18 cellular contexts compared by ENCODE assay signal in the genomic region with DNA sequence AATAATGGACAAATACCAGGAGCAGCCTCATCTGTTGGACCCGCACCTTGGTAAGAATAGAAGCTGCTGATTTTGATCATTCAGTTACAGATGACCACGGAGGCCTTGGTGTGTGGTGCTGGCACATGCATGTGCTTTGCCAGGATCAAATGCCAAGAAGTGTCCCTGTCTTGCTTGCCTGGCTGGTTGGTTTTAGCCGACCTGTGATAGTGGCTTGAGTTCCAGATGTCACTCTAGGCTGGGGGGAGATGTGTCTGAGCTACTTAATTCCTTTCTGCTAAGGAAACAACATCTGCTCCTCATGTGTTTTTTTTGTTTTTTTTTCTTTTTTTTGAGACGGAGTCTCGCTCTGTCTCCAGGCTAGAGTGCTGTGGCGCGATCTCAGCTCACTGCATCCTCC. TPM values are rescaled to one million over a fixed set of nuclear protein-coding genes. Genes with fewer than 3 reads are reported as not detected.
DNase-seq lines count a peak whose midpoint lies in the region; ATAC-seq, FAIRE-seq and TF ChIP-seq lines count a peak whose summit lies in the region.
"Had no signal": no experiment of that assay in that cellular context is flagged by ENCODE, and none has a peak within 500 bp of the region (broad histone marks: within the 10 kb centered on the region; RNA-seq: fewer than 3 reads in every experiment).

No MANE protein-coding gene starts in this region.

- H3K36me3 ChIP-seq in Panc1 (ENCODE audit: control insufficient read depth, insufficient read depth, low read length): peaks cover 7% of the 10 kb centered on the region
- H3K36me3 ChIP-seq in iPS-15b (ENCODE audit: control insufficient read depth, insufficient read depth, low read length): peaks cover 4% of the 10 kb centered on the region
- H3K36me3 ChIP-seq in MG63: peaks cover 20% of the 10 kb centered on the region

- peaks cover 16% of the 10 kb centered on the region for H3K36me3 Mint-ChIP-seq in type B pancreatic cell

- H3K27me3 ChIP-seq in Panc1 (ENCODE audit: control insufficient read depth, insufficient read depth, low read length): no peaks in the 10 kb centered on the region
- no peaks in the 10 kb centered on the region for H3K27me3 ChIP-seq in iPS-15b (ENCODE audit: control insufficient read depth, insufficient read depth, low read length)
- no peaks in the 10 kb centered on the region for H3K27me3 ChIP-seq in MG63
- H3K27me3 ChIP-seq: BLaER1 had no signal

- CTCF ChIA-PET in Panc1 (lab: Charles Lee): no interaction called here

- intact Hi-C loops in Panc1 (cut with micrococcal nuclease; ENCODE audit: unreplicated experiment): no loop called here

- peak overlapping the region; percentile 94 for H3K27ac Mint-ChIP-seq in type B pancreatic cell

- H3K4me3 ChIP-seq in Panc1 (ENCODE audit: low read depth in 2 of 2, low read length in 2 of 2) (no peak overlapping the region), iPS-15b (ENCODE audit: low read depth, low read length) (no peak overlapping the region), MG63 (no peak overlapping the region)
- H3K4me3 ChIP-seq: BLaER1 had no signal

- H3K9me3 ChIP-seq in Panc1 (ENCODE audit: control insufficient read depth, insufficient read depth, low read depth, low read length) (no peaks in the 10 kb centered on the region), iPS-15b (ENCODE audit: control insufficient read depth, insufficient read depth, low read length) (no peaks in the 10 kb centered on the region), MG63 (no peaks in the 10 kb centered on the region)
- H3K9me3 ChIP-seq: BLaER1, HAP-1 had no signal

- BruUV-seq in Panc1 (replicated peaks; lab: Mats Ljungman, UMichigan): no TSS peak

- H3K27me3 Mint-ChIP-seq in type B pancreatic cell: no peaks in the 10 kb centered on the region

- no peaks in the 10 kb centered on the region for H3K9me3 Mint-ChIP-seq in type B pancreatic cell

- DNase-seq in DMS 273 (lab: John Stamatoyannopoulos, UW; ENCODE audit: unreplicated experiment) (peak; percentile 54), DMS 273 treated with DMSO at 0.1 percent for 48 hours (lab: John Stamatoyannopoulos, UW) (no peak), Panc1 (ENCODE audit: low read depth, low spot score) (no peak), type B pancreatic cell (ENCODE audit: extremely low spot score, unreplicated experiment) (no peak), D721Med (ENCODE audit: insufficient read length, low spot score) (no peak), MG63 (no peak), hepatic stellate cell (ENCODE audit: low spot score) (no peak)
- DNase-seq: EL, KG1, NCI-H1092, NCI-H146, NCI-H2081, NCI-H510A treated with DMSO at 0.1 percent for 48 hours, SHP77 treated with DMSO at 0.1 percent for 48 hours had no signal

- H3K4me1 Mint-ChIP-seq in type B pancreatic cell (ENCODE audit: unreplicated experiment): peaks cover 24% of the 10 kb centered on the region

- no peak for FAIRE-seq in D721Med (lab: Jason Lieb, UNC)

- POLR2A ChIA-PET in Panc1 (lab: Charles Lee): no interaction called here

- H3K4me3 Mint-ChIP-seq in type B pancreatic cell: no peak overlapping the region

- H3K4me1 ChIP-seq in Panc1 (ENCODE audit: control insufficient read depth, insufficient read depth, low read length) (peaks cover 24% of the 10 kb centered on the region), iPS-15b (ENCODE audit: control insufficient read depth, insufficient read depth, low read length) (peaks cover 16% of the 10 kb centered on the region)

- no peak for ATAC-seq in Panc1
- ATAC-seq: SK-N-SH treated with all-trans-retinoic acid at 6 μM for 48 hours had no signal

- TF ChIP-seq CTCF in Panc1 (IDR thresholded peaks at IDR 0.05): no peak
- TF ChIP-seq CTCF in type B pancreatic cell (conservative IDR thresholded peaks at IDR 0.05): no peak
- TF ChIP-seq CTCF in D721Med (IDR thresholded peaks at IDR 0.05; ENCODE audit: insufficient read depth, missing control alignments): no peak

- in situ Hi-C loops in Panc1 (cut with HindIII; ENCODE audit: low pct_unique_long_range_greater_than_20kb, low sequenced_read_pairs): no loop called here

- H3K27ac ChIP-seq in Panc1 (ENCODE audit: low read length): peak overlapping the region; percentile 91; the same call in 1 of the 2 replicates
- H3K27ac ChIP-seq: BLaER1 had no signal

- peak overlapping the region; percentile 32 for H3K9ac ChIP-seq in iPS-15b (ENCODE audit: low read depth, low read length)
- H3K9ac ChIP-seq: BLaER1 had no signal

RNA-seq across cellular contexts. Expression of a gene that starts 4.3 kb away (rescaled TPM):
- total RNA-seq in Panc1 (2021; ENCODE audit: unreplicated experiment) (186 TPM), type B pancreatic cell (ENCODE audit: low replicate concordance) (65.4 and 104 TPM in 2 replicates)
- 203 TPM for polyA plus RNA-seq in Panc1 (2012; ENCODE audit: insufficient read length)
- total RNA-seq in MG63 (2014; rRNA removed; shearing (Covaris generic); ENCODE audit: low replicate concordance): 45.7 and 73.6 TPM in 2 replicates

RNA-seq across cellular contexts. Expression of a gene that starts 20.8 kb away (rescaled TPM):
- total RNA-seq in Panc1 (2021; ENCODE audit: unreplicated experiment): 34.8 TPM
- polyA plus RNA-seq in Panc1 (2012; ENCODE audit: insufficient read length): 56.1 TPM
- total RNA-seq in type B pancreatic cell (ENCODE audit: low replicate concordance): 30.3 and 31.3 TPM in 2 replicates
- not detected in 2 replicates for total RNA-seq in MG63 (2014; rRNA removed; shearing (Covaris generic); ENCODE audit: low replicate concordance)

RNA-seq across cellular contexts. Expression of a gene that starts 39.7 kb away (rescaled TPM):
- 41.0 TPM for total RNA-seq in Panc1 (2021; ENCODE audit: unreplicated experiment)
- polyA plus RNA-seq in Panc1 (2012; ENCODE audit: insufficient read length): 52.8 TPM
- 36.5 and 42.5 TPM in 2 replicates for total RNA-seq in type B pancreatic cell (ENCODE audit: low replicate concordance)
- 33.8 and 60.9 TPM in 2 replicates for total RNA-seq in MG63 (2014; rRNA removed; shearing (Covaris generic); ENCODE audit: low replicate concordance)

RNA-seq across cellular contexts. Expression of a gene that starts 57.7 kb away (rescaled TPM):
- 7.1 TPM for total RNA-seq in Panc1 (2021; ENCODE audit: unreplicated experiment)
- 14.9 TPM for polyA plus RNA-seq in Panc1 (2012; ENCODE audit: insufficient read length)
- total RNA-seq in type B pancreatic cell (ENCODE audit: low replicate concordance): 16.7 and 18.9 TPM in 2 replicates
- total RNA-seq in MG63 (2014; rRNA removed; shearing (Covaris generic); ENCODE audit: low replicate concordance): 11.1 and 11.6 TPM in 2 replicates

Comparison
In these comparisons a context has a peak if more than half of its experiments do, and no peak if none do; other contexts are left out.
1. RNA of a gene that starts 20.8 kb away (total RNA-seq): 34.8 TPM in Panc1 (single experiment) and 30.3 to 31.3 TPM in type B pancreatic cell; not detected in MG63; every median in the first group is over 10 times any median in the second.